17 cellular contexts compared by ENCODE assay signal in genomic region chr1:160089883-160090282, GRCh38. TPM values are rescaled to one million over a fixed set of nuclear protein-coding genes. Genes with fewer than 3 reads are reported as not detected.
DNase-seq lines count a peak whose midpoint lies in the region; ATAC-seq and TF ChIP-seq lines count a peak whose summit lies in the region.
"Had no signal": no experiment of that assay in that cellular context is flagged by ENCODE, and none has a peak within 500 bp of the region (broad histone marks: within the 10 kb centered on the region; RNA-seq: fewer than 3 reads in every experiment).

No MANE protein-coding gene starts in this region.

- H3K27ac ChIP-seq in dorsolateral prefrontal cortex = peak overlapping the region in 49 of 59 donors; percentile 7 to 100 (median 96)
- H3K27ac ChIP-seq: BLaER1 treated with 17β-estradiol and CSF1 and Interleukin-3, amounts not matched to agents 10 nM and 100 nM; C4-2B had no signal

- H3K27me3 ChIP-seq in dorsolateral prefrontal cortex = no peaks in the 10 kb centered on the region
- H3K27me3 ChIP-seq: BLaER1 treated with 17β-estradiol and CSF1 and Interleukin-3, amounts not matched to agents 10 nM and 100 nM had no signal

- intact Hi-C loops in dorsolateral prefrontal cortex (cut with DNase I) = loop anchor here (5.0 kb wide), 3 partner anchors 153 to 287 kb away; no protein-coding TSS in a partner anchor

- ATAC-seq in stimulated activated effector memory CD8-positive, alpha-beta T cell treated with anti-CD3 and anti-CD28 coated beads, Interleukin-12 subunit alpha, Interleukin-12 subunit beta, amount 100 ng/mL, for 72 hours = no peak
- no peak for ATAC-seq in GM21381 (IDR thresholded peaks at IDR 0.05; ENCODE audit: unreplicated experiment)
- ATAC-seq: CD8-positive, alpha-beta T cell had no signal

- H3K27ac Mint-ChIP-seq in stimulated activated effector memory CD8-positive, alpha-beta T cell treated with anti-CD3 and anti-CD28 coated beads, Interleukin-12 subunit alpha, Interleukin-12 subunit beta, amount 100 ng/mL, for 72 hours = peak overlapping the region; percentile 62
- H3K27ac Mint-ChIP-seq: B cell had no signal

- H3K9me3 Mint-ChIP-seq in stimulated activated effector memory CD8-positive, alpha-beta T cell treated with anti-CD3 and anti-CD28 coated beads, Interleukin-12 subunit alpha, Interleukin-12 subunit beta, amount 100 ng/mL, for 72 hours = no peaks in the 10 kb centered on the region
- H3K9me3 Mint-ChIP-seq: CD4-positive, alpha-beta T cell; CD8-positive, alpha-beta T cell had no signal

- peaks cover 52% of the 10 kb centered on the region for H3K36me3 Mint-ChIP-seq in stimulated activated effector memory CD8-positive, alpha-beta T cell treated with anti-CD3 and anti-CD28 coated beads, Interleukin-12 subunit alpha, Interleukin-12 subunit beta, amount 100 ng/mL, for 72 hours

- DNase-seq in dorsolateral prefrontal cortex (no peak), NCI-H510A treated with DMSO at 0.1 percent for 48 hours (lab: John Stamatoyannopoulos, UW) (no peak)
- DNase-seq in stimulated activated effector memory CD8-positive, alpha-beta T cell treated with anti-CD3 and anti-CD28 coated beads, Interleukin-12 subunit alpha, Interleukin-12 subunit beta, amount 100 ng/mL, for 72 hours (ENCODE audit: low spot score in 2 of 2) = no peak
- no peak for DNase-seq in activated CD4-positive, alpha-beta T cell treated with anti-CD3 and anti-CD28 coated beads, Interleukin-2, amount 50 U/mL, for 4 hours
- DNase-seq: 8988T; ACHN; Caco-2; Calu3; CD4-positive, alpha-beta T cell; CD8-positive, alpha-beta T cell; DMS79 treated with DMSO at 0.1 percent for 48 hours; GF-D8 had no signal

- peaks cover 13% of the 10 kb centered on the region for H3K4me1 Mint-ChIP-seq in stimulated activated effector memory CD8-positive, alpha-beta T cell treated with anti-CD3 and anti-CD28 coated beads, Interleukin-12 subunit alpha, Interleukin-12 subunit beta, amount 100 ng/mL, for 72 hours

- TF ChIP-seq CTCF in dorsolateral prefrontal cortex (IDR thresholded peaks at IDR 0.05 in 54 of 56, conservative IDR thresholded peaks at IDR 0.05 in 2 of 56; ENCODE audit: low read depth in 1 of 56, partially characterized antibody in 56 of 56) = no peak

- H3K4me3 Mint-ChIP-seq in stimulated activated effector memory CD8-positive, alpha-beta T cell treated with anti-CD3 and anti-CD28 coated beads, Interleukin-12 subunit alpha, Interleukin-12 subunit beta, amount 100 ng/mL, for 72 hours = no peak overlapping the region
- H3K4me3 Mint-ChIP-seq: B cell; CD4-positive, alpha-beta T cell; CD8-positive, alpha-beta T cell had no signal

- no peak overlapping the region for H3K4me3 ChIP-seq in dorsolateral prefrontal cortex
- H3K4me3 ChIP-seq: BLaER1 treated with 17β-estradiol and CSF1 and Interleukin-3, amounts not matched to agents 10 nM and 100 nM had no signal

RNA-seq across cellular contexts. Expression of gene IGSF8, which starts 8.5 kb away (rescaled TPM):
- 100 to 1,000 TPM; 106 to 269 (median 187) TPM for total RNA-seq in dorsolateral prefrontal cortex

RNA-seq across cellular contexts. Expression of gene KCNJ9, which starts 8.5 kb away (rescaled TPM):
- total RNA-seq in dorsolateral prefrontal cortex = 100 to 1,000 TPM in 76 of 120 experiments, 10 to 100 TPM in 44; 68.4 to 189 (median 105) TPM
- total RNA-seq: A673; B cell; Caco-2; Calu3; CD4-positive, alpha-beta T cell; CD8-positive, alpha-beta T cell had no signal

RNA-seq across cellular contexts. Expression of gene KCNJ10, which starts 19.9 kb away (rescaled TPM):
- total RNA-seq in dorsolateral prefrontal cortex = 100 to 1,000 TPM in 99 of 120 experiments, 10 to 100 TPM in 21; 53.1 to 378 (median 135) TPM
- total RNA-seq: A673; B cell; Calu3; CD4-positive, alpha-beta T cell; CD8-positive, alpha-beta T cell had no signal

RNA-seq across cellular contexts. Expression of gene ATP1A2, which starts 25.7 kb away (rescaled TPM):
- 1,000 to 10,000 TPM in 6 of 120 experiments, 100 to 1,000 TPM in 114; 289 to 1,943 (median 637) TPM for total RNA-seq in dorsolateral prefrontal cortex
- total RNA-seq: A673; B cell; Calu3; CD4-positive, alpha-beta T cell; CD8-positive, alpha-beta T cell had no signal

RNA-seq across cellular contexts. Expression of gene PIGM, which starts 58.1 kb away (rescaled TPM):
- total RNA-seq in dorsolateral prefrontal cortex = 10 to 100 TPM in 7 of 120 experiments, 1 to 10 TPM in 113; 4.7 to 13.1 (median 7.1) TPM
